2 cellular contexts compared by ENCODE assay signal in genomic region chr2:144348846-144349245, GRCh38.
TF ChIP-seq lines count a peak whose summit lies in the region.

No MANE protein-coding gene starts in this region.

TF ChIP-seq in WTC11, 78 proteins besides CTCF, POLR2A, EP300 and RAD21 (continued from another document):
- TF ChIP-seq, protein P1, sequence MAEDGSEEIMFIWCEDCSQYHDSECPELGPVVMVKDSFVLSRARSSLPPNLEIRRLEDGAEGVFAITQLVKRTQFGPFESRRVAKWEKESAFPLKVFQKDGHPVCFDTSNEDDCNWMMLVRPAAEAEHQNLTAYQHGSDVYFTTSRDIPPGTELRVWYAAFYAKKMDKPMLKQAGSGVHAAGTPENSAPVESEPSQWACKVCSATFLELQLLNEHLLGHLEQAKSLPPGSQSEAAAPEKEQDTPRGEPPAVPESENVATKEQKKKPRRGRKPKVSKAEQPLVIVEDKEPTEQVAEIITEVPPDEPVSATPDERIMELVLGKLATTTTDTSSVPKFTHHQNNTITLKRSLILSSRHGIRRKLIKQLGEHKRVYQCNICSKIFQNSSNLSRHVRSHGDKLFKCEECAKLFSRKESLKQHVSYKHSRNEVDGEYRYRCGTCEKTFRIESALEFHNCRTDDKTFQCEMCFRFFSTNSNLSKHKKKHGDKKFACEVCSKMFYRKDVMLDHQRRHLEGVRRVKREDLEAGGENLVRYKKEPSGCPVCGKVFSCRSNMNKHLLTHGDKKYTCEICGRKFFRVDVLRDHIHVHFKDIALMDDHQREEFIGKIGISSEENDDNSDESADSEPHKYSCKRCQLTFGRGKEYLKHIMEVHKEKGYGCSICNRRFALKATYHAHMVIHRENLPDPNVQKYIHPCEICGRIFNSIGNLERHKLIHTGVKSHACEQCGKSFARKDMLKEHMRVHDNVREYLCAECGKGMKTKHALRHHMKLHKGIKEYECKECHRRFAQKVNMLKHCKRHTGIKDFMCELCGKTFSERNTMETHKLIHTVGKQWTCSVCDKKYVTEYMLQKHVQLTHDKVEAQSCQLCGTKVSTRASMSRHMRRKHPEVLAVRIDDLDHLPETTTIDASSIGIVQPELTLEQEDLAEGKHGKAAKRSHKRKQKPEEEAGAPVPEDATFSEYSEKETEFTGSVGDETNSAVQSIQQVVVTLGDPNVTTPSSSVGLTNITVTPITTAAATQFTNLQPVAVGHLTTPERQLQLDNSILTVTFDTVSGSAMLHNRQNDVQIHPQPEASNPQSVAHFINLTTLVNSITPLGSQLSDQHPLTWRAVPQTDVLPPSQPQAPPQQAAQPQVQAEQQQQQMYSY (CRISPR knock-in tag; IDR thresholded peaks at IDR 0.05): no peak
- no peak for TF ChIP-seq E2F1 (CRISPR knock-in tag; IDR thresholded peaks at IDR 0.05)

TF ChIP-seq in SK-N-SH treated with all-trans-retinoic acid at 6 μM for 48 hours, 23 proteins besides CTCF, POLR2A, EP300 and RAD21 (continued from another document):
- TF ChIP-seq BACH2 (CRISPR knock-in tag; IDR thresholded peaks at IDR 0.05; ENCODE audit: borderline replicate concordance): no peak
- no peak for TF ChIP-seq PPARA (CRISPR knock-in tag; IDR thresholded peaks at IDR 0.05; ENCODE audit: borderline replicate concordance)
- no peak for TF ChIP-seq TOX (CRISPR knock-in tag; IDR thresholded peaks at IDR 0.05; ENCODE audit: borderline replicate concordance)
- TF ChIP-seq RARB (CRISPR knock-in tag; IDR thresholded peaks at IDR 0.05): no peak
- no peak for TF ChIP-seq ZFP3 (CRISPR knock-in tag; IDR thresholded peaks at IDR 0.05)
- TF ChIP-seq, protein P2, sequence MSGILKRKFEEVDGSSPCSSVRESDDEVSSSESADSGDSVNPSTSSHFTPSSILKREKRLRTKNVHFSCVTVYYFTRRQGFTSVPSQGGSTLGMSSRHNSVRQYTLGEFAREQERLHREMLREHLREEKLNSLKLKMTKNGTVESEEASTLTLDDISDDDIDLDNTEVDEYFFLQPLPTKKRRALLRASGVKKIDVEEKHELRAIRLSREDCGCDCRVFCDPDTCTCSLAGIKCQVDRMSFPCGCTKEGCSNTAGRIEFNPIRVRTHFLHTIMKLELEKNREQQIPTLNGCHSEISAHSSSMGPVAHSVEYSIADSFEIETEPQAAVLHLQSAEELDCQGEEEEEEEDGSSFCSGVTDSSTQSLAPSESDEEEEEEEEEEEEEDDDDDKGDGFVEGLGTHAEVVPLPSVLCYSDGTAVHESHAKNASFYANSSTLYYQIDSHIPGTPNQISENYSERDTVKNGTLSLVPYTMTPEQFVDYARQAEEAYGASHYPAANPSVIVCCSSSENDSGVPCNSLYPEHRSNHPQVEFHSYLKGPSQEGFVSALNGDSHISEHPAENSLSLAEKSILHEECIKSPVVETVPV (CRISPR knock-in tag; IDR thresholded peaks at IDR 0.05): no peak
- TF ChIP-seq PATZ1 (CRISPR knock-in tag; IDR thresholded peaks at IDR 0.05; ENCODE audit: borderline replicate concordance): no peak
- no peak for TF ChIP-seq ZNF565 (CRISPR knock-in tag; conservative IDR thresholded peaks at IDR 0.05; ENCODE audit: low read depth)
- TF ChIP-seq SNAI2 (CRISPR knock-in tag; IDR thresholded peaks at IDR 0.05): no peak
- TF ChIP-seq ESRRG (CRISPR knock-in tag; IDR thresholded peaks at IDR 0.05): no peak
- TF ChIP-seq ISL1 (CRISPR knock-in tag; IDR thresholded peaks at IDR 0.05): no peak
